ENCODE assay signal across 10 cellular contexts in genomic region chr16:85446846-85447656, GRCh38.
DNase-seq lines count a peak whose midpoint lies in the region; ATAC-seq and TF ChIP-seq lines count a peak whose summit lies in the region.
"Had no signal": no experiment of that assay in that cellular context is flagged by ENCODE, and none has a peak within 500 bp of the region (broad histone marks: within the 10 kb centered on the region; RNA-seq: fewer than 3 reads in every experiment).

No MANE protein-coding gene starts in this region.

- H3K36me3 ChIP-seq in SJCRH30 (no peaks in the 10 kb centered on the region), psoas muscle (ENCODE audit: insufficient read depth in 1 of 2, low read depth in 1 of 2) (no peaks in the 10 kb centered on the region)
- H3K36me3 ChIP-seq: SJSA1 had no signal

- peak; percentile 64 for ATAC-seq in GM18520 (IDR thresholded peaks at IDR 0.05; ENCODE audit: unreplicated experiment)
- ATAC-seq in HG02759 (IDR thresholded peaks at IDR 0.05; ENCODE audit: unreplicated experiment) = peak; percentile 65
- peak; percentile 83 to 86 (median 84) for ATAC-seq in psoas muscle

- H3K27ac ChIP-seq in SJCRH30 = peak overlapping the region; percentile 94; the same call in 1 of the 2 replicates
- H3K27ac ChIP-seq in psoas muscle = peak overlapping the region; percentile 72
- H3K27ac ChIP-seq: SJSA1 had no signal

- H3K4me3 ChIP-seq in SJCRH30 (no peak overlapping the region), psoas muscle (no peak overlapping the region)
- H3K4me3 ChIP-seq: lung, SJSA1 had no signal

- peak; percentile 24 for TF ChIP-seq CTCF in psoas muscle (IDR thresholded peaks at IDR 0.05)

- peaks cover 38% of the 10 kb centered on the region for H3K4me1 ChIP-seq in SJCRH30
- peaks cover 36% of the 10 kb centered on the region for H3K4me1 ChIP-seq in psoas muscle

- DNase-seq in SJCRH30 (no peak), psoas muscle (peak in 1 of 2 donors; percentile 81), DMS79 treated with DMSO at 0.1 percent for 48 hours (lab: John Stamatoyannopoulos, UW) (no peak), T-helper 9 cell (no peak), D341Med (ENCODE audit: low spot score) (no peak)
- DNase-seq: stimulated activated CD4-positive, alpha-beta T cell treated with anti-CD3 and anti-CD28 coated beads, Interleukin-1b, Interleukin-23, amount 100 ng/mL, for 48 hours had no signal

- WGBS in psoas muscle, 3 donors = 51 to 61% (median 57%) methylated on average over 19 to 22 of the region's 22 CpGs

- H3K27me3 ChIP-seq in SJCRH30 (no peaks in the 10 kb centered on the region), psoas muscle (ENCODE audit: insufficient read depth in 3 of 3, low read length in 2 of 3) (no peaks in the 10 kb centered on the region)
- H3K27me3 ChIP-seq: SJSA1 had no signal

- intact Hi-C loops in psoas muscle (cut with DNase I) = no loop called here

- H3K9me3 ChIP-seq in SJCRH30 (replicated peaks) (no peaks in the 10 kb centered on the region), psoas muscle (no peaks in the 10 kb centered on the region)
- H3K9me3 ChIP-seq: SJSA1 had no signal
